In genomic region chr11:119426142-119426541, GRCh38 we compare ENCODE assay signal across 16 cellular contexts. TPM values are rescaled to one million over a fixed set of nuclear protein-coding genes. Genes with fewer than 3 reads are reported as not detected.
DNase-seq lines count a peak whose midpoint lies in the region; ATAC-seq and TF ChIP-seq lines count a peak whose summit lies in the region.
"Had no signal": no experiment of that assay in that cellular context is flagged by ENCODE, and none has a peak within 500 bp of the region (broad histone marks: within the 10 kb centered on the region; RNA-seq: fewer than 3 reads in every experiment).

No MANE protein-coding gene starts in this region.

- H3K4me1 ChIP-seq in upper lobe of right lung, result peaks cover 13% of the 10 kb centered on the region
- H3K4me1 ChIP-seq in naive thymus-derived CD4-positive, alpha-beta T cell (ENCODE audit: control insufficient read depth in 2 of 2, insufficient read depth in 2 of 2, low read length in 2 of 2), result no peaks in the 10 kb centered on the region

- intact Hi-C loops in activated T-helper 2 cell treated with anti-CD3 and anti-CD28 coated beads, Interferon-gamma antibody, Interleukin-2, Interleukin-4, amounts not matched to agents 10 μg/mL and 5 μg/mL and 100 μg/mL, durations not matched to agents 14 hours and 24 hours and 36 hours (cut with micrococcal nuclease), result loop anchor here (10.0 kb wide), 1 partner anchor 49 kb away; no protein-coding TSS in a partner anchor
- intact Hi-C loops in upper lobe of right lung (cut with DNase I), result no loop called here
- intact Hi-C loops in naive thymus-derived CD4-positive, alpha-beta T cell (cut with micrococcal nuclease), result no loop called here

- ATAC-seq in activated T-cell treated with anti-CD3 and anti-CD28 coated beads, Interleukin-2, amount 50 U/mL, for 72 hours (replicated peaks in 1 of 2), result peak in 1 of 2 donors; percentile 34
- ATAC-seq in upper lobe of right lung (no peak), GM18517 (IDR thresholded peaks at IDR 0.05; ENCODE audit: unreplicated experiment) (no peak)
- ATAC-seq in naive thymus-derived CD4-positive, alpha-beta T cell, result no peak
- ATAC-seq: HepG2 had no signal

- peaks cover 36% of the 10 kb centered on the region for H3K27me3 ChIP-seq in upper lobe of right lung
- no peaks in the 10 kb centered on the region for H3K27me3 ChIP-seq in naive thymus-derived CD4-positive, alpha-beta T cell (ENCODE audit: control insufficient read depth in 2 of 2, insufficient read depth in 2 of 2, low read length in 2 of 2)

- peaks cover 44% of the 10 kb centered on the region for H3K4me1 Mint-ChIP-seq in activated T-cell treated with anti-CD3 and anti-CD28 coated beads, Interleukin-2, amount 50 U/mL, for 72 hours (ENCODE audit: low read depth)
- peaks cover 44% of the 10 kb centered on the region for H3K4me1 Mint-ChIP-seq in activated T-helper 2 cell treated with anti-CD3 and anti-CD28 coated beads, Interferon-gamma antibody, Interleukin-2, Interleukin-4, amounts not matched to agents 10 μg/mL and 5 μg/mL and 100 μg/mL, durations not matched to agents 14 hours and 24 hours and 36 hours (ENCODE audit: low read depth)
- H3K4me1 Mint-ChIP-seq in naive thymus-derived CD4-positive, alpha-beta T cell, result peaks cover 4 to 19% (median 14%) of the 10 kb centered on the region in 7 donors

- no peak overlapping the region for H3K27ac ChIP-seq in upper lobe of right lung
- H3K27ac ChIP-seq in naive thymus-derived CD4-positive, alpha-beta T cell (ENCODE audit: low read depth, low read length), result no peak overlapping the region
- H3K27ac ChIP-seq: BLaER1, PC-9 had no signal

- peaks cover 52% of the 10 kb centered on the region for H3K27me3 Mint-ChIP-seq in activated T-cell treated with anti-CD3 and anti-CD28 coated beads, Interleukin-2, amount 50 U/mL, for 72 hours (ENCODE audit: low read depth)
- H3K27me3 Mint-ChIP-seq in activated T-helper 2 cell treated with anti-CD3 and anti-CD28 coated beads, Interferon-gamma antibody, Interleukin-2, Interleukin-4, amounts not matched to agents 10 μg/mL and 5 μg/mL and 100 μg/mL, durations not matched to agents 14 hours and 24 hours and 36 hours (ENCODE audit: low read depth), result peaks cover 7% of the 10 kb centered on the region
- peaks cover 40 to 51% (median 42%) of the 10 kb centered on the region in 5 donors for H3K27me3 Mint-ChIP-seq in naive thymus-derived CD4-positive, alpha-beta T cell

- H3K27ac Mint-ChIP-seq in activated T-cell treated with anti-CD3 and anti-CD28 coated beads, Interleukin-2, amount 50 U/mL, for 72 hours, result peak overlapping the region; percentile 74
- peak overlapping the region; percentile 85 for H3K27ac Mint-ChIP-seq in activated T-helper 2 cell treated with anti-CD3 and anti-CD28 coated beads, Interferon-gamma antibody, Interleukin-2, Interleukin-4, amounts not matched to agents 10 μg/mL and 5 μg/mL and 100 μg/mL, durations not matched to agents 14 hours and 24 hours and 36 hours
- H3K27ac Mint-ChIP-seq in naive thymus-derived CD4-positive, alpha-beta T cell, result peak overlapping the region in 1 of 9 donors; percentile 84

- no peak overlapping the region for H3K4me3 ChIP-seq in upper lobe of right lung
- no peak overlapping the region for H3K4me3 ChIP-seq in naive thymus-derived CD4-positive, alpha-beta T cell (ENCODE audit: low read length)
- H3K4me3 ChIP-seq: BLaER1, PC-9 had no signal

- H3K9me3 ChIP-seq in upper lobe of right lung, result no peaks in the 10 kb centered on the region
- H3K9me3 ChIP-seq in naive thymus-derived CD4-positive, alpha-beta T cell (ENCODE audit: control insufficient read depth in 2 of 3, low read length in 3 of 3), result no peaks in the 10 kb centered on the region

- H3K36me3 Mint-ChIP-seq in activated T-cell treated with anti-CD3 and anti-CD28 coated beads, Interleukin-2, amount 50 U/mL, for 72 hours (ENCODE audit: insufficient read depth in 2 of 2), result no peaks in the 10 kb centered on the region
- H3K36me3 Mint-ChIP-seq in activated T-helper 2 cell treated with anti-CD3 and anti-CD28 coated beads, Interferon-gamma antibody, Interleukin-2, Interleukin-4, amounts not matched to agents 10 μg/mL and 5 μg/mL and 100 μg/mL, durations not matched to agents 14 hours and 24 hours and 36 hours (ENCODE audit: low read depth), result no peaks in the 10 kb centered on the region
- peaks cover 0 to 3% (median 0%) of the 10 kb centered on the region in 5 donors for H3K36me3 Mint-ChIP-seq in naive thymus-derived CD4-positive, alpha-beta T cell

- no peak for DNase-seq in activated T-cell treated with anti-CD3 and anti-CD28 coated beads, Interleukin-2, amount 50 U/mL, for 72 hours
- DNase-seq in activated T-cell treated with anti-CD3 and anti-CD28 coated beads for 4 hours (no peak), iPS-NIHi11 (ENCODE audit: low spot score) (peak; percentile 63), upper lobe of right lung (no peak)
- no peak for DNase-seq in activated T-helper 2 cell treated with anti-CD3 and anti-CD28 coated beads, Interferon-gamma antibody, Interleukin-2, Interleukin-4, amounts not matched to agents 10 μg/mL and 5 μg/mL and 100 μg/mL, durations not matched to agents 14 hours and 24 hours and 36 hours (ENCODE audit: low spot score)
- DNase-seq in naive thymus-derived CD4-positive, alpha-beta T cell, result no peak
- DNase-seq: Karpas-422, MM.1S, NCI-H1105 treated with DMSO at 0.1 percent for 48 hours, NCI-H187, NCI-H446, NCI-H748 treated with DMSO at 0.1 percent for 48 hours, PC-9 had no signal

- no peaks in the 10 kb centered on the region for H3K36me3 ChIP-seq in upper lobe of right lung
- H3K36me3 ChIP-seq in naive thymus-derived CD4-positive, alpha-beta T cell (ENCODE audit: control insufficient read depth in 2 of 3, insufficient read depth in 3 of 3, low read length in 3 of 3), result no peaks in the 10 kb centered on the region
- H3K36me3 ChIP-seq: BLaER1 had no signal

- no peaks in the 10 kb centered on the region for H3K9me3 Mint-ChIP-seq in activated T-cell treated with anti-CD3 and anti-CD28 coated beads, Interleukin-2, amount 50 U/mL, for 72 hours
- no peaks in the 10 kb centered on the region for H3K9me3 Mint-ChIP-seq in activated T-helper 2 cell treated with anti-CD3 and anti-CD28 coated beads, Interferon-gamma antibody, Interleukin-2, Interleukin-4, amounts not matched to agents 10 μg/mL and 5 μg/mL and 100 μg/mL, durations not matched to agents 14 hours and 24 hours and 36 hours
- peaks cover 0 to 3% (median 0%) of the 10 kb centered on the region in 11 donors for H3K9me3 Mint-ChIP-seq in naive thymus-derived CD4-positive, alpha-beta T cell

- no peak for TF ChIP-seq CTCF in upper lobe of right lung (IDR thresholded peaks at IDR 0.05)

- POLR2A ChIA-PET in naive thymus-derived CD4-positive, alpha-beta T cell (lab: Charles Lee), result no interaction called here

- CTCF ChIA-PET in naive thymus-derived CD4-positive, alpha-beta T cell (lab: Charles Lee), result interaction anchor here (0.6 kb wide), 1 partner anchor 108 kb away, joined by 3 read pairs; no protein-coding TSS in a partner anchor

- H3K4me3 Mint-ChIP-seq in activated T-cell treated with anti-CD3 and anti-CD28 coated beads, Interleukin-2, amount 50 U/mL, for 72 hours, result peak overlapping the region; percentile 54 to 66
- no peak overlapping the region for H3K4me3 Mint-ChIP-seq in activated T-helper 2 cell treated with anti-CD3 and anti-CD28 coated beads, Interferon-gamma antibody, Interleukin-2, Interleukin-4, amounts not matched to agents 10 μg/mL and 5 μg/mL and 100 μg/mL, durations not matched to agents 14 hours and 24 hours and 36 hours (ENCODE audit: low read depth)
- H3K4me3 Mint-ChIP-seq in naive thymus-derived CD4-positive, alpha-beta T cell, result no peak overlapping the region

RNA-seq across cellular contexts. Expression of gene THY1, which starts 3.2 kb away (rescaled TPM):
- 1 to 10 TPM; 1.3 to 4.0 TPM for total RNA-seq in activated T-cell treated with anti-CD3 and anti-CD28 coated beads, Interleukin-2, amount 50 U/mL, for 72 hours
- 35.2 and 37.3 TPM in 2 replicates for total RNA-seq in activated T-helper 2 cell treated with anti-CD3 and anti-CD28 coated beads, Interferon-gamma antibody, Interleukin-2, Interleukin-4, amounts not matched to agents 10 μg/mL and 5 μg/mL and 100 μg/mL, durations not matched to agents 14 hours and 24 hours and 36 hours
- total RNA-seq in upper lobe of right lung, result 7.8 TPM
- 1 to 10 TPM in 1 of 5 experiments, not detected in 4; 2.2 TPM for total RNA-seq in naive thymus-derived CD4-positive, alpha-beta T cell
- polyA plus RNA-seq in naive thymus-derived CD4-positive, alpha-beta T cell, result not detected
- total RNA-seq: HepG2, PC-9 had no signal
- polyA plus RNA-seq: HepG2 had no signal

RNA-seq across cellular contexts. Expression of gene USP2, which starts 44.7 kb away (rescaled TPM):
- total RNA-seq in activated T-cell treated with anti-CD3 and anti-CD28 coated beads, Interleukin-2, amount 50 U/mL, for 72 hours, result 1 to 10 TPM in 1 of 2 donors, under 1 TPM in 1; 0.91 to 3.0 TPM
- total RNA-seq in activated T-helper 2 cell treated with anti-CD3 and anti-CD28 coated beads, Interferon-gamma antibody, Interleukin-2, Interleukin-4, amounts not matched to agents 10 μg/mL and 5 μg/mL and 100 μg/mL, durations not matched to agents 14 hours and 24 hours and 36 hours, result 1.0 and 1.1 TPM in 2 replicates
- total RNA-seq in upper lobe of right lung, result 3.0 TPM
- 1 to 10 TPM in 1 of 5 experiments, under 1 TPM in 4; 0.07 to 1.1 (median 0.43) TPM for total RNA-seq in naive thymus-derived CD4-positive, alpha-beta T cell
- under 1 TPM; 0.26 to 0.50 TPM for polyA plus RNA-seq in naive thymus-derived CD4-positive, alpha-beta T cell

Comparison
In these comparisons a context has a peak if more than half of its experiments do, and no peak if none do; other contexts are left out.
1. H3K4me3 Mint-ChIP-seq: peak in activated T-cell treated with anti-CD3 and anti-CD28 coated beads, Interleukin-2, amount 50 U/mL, for 72 hours (2 of 2); none in activated T-helper 2 cell treated with anti-CD3 and anti-CD28 coated beads, Interferon-gamma antibody, Interleukin-2, Interleukin-4, amounts not matched to agents 10 μg/mL and 5 μg/mL and 100 μg/mL, durations not matched to agents 14 hours and 24 hours and 36 hours (single experiment) and naive thymus-derived CD4-positive, alpha-beta T cell (0 of 10).